In genomic region chr21:25911730-25912401, GRCh38 we compare ENCODE assay signal across 16 cellular contexts.
A peak's percentile ranks its signal among the peaks of the same experiment; 100 is the strongest.
DNase-seq lines count a peak whose midpoint lies in the region; ATAC-seq and TF ChIP-seq lines count a peak whose summit lies in the region.
"Had no signal": no experiment of that assay in that cellular context is flagged by ENCODE, and none has a peak within 500 bp of the region (broad histone marks: within the 10 kb centered on the region; RNA-seq: fewer than 3 reads in every experiment).

No MANE protein-coding gene starts in this region.

- TF ChIP-seq POLR2A in stomach (IDR thresholded peaks at IDR 0.05), result no peak

- TF ChIP-seq CTCF in WTC11 (IDR thresholded peaks at IDR 0.05), result no peak
- no peak for TF ChIP-seq CTCF in stomach (IDR thresholded peaks at IDR 0.05)

- peak overlapping the region; percentile 89 for H3K27ac Mint-ChIP-seq in WTC11

- DNase-seq in MG63, result peak; percentile 51
- no peak for DNase-seq in WTC11 (ENCODE audit: low spot score)
- DNase-seq in right cardiac atrium, result peak; percentile 31 to 74 (median 72)
- peak; percentile 77 for DNase-seq in stomach
- DNase-seq in NK-92 (lab: John Stamatoyannopoulos, UW; ENCODE audit: unreplicated experiment), result no peak
- DNase-seq: activated CD4-positive, CD25-positive, alpha-beta regulatory T cell treated with anti-CD3 and anti-CD28 coated beads, Interleukin-2, amount 50 U/mL, for 72 hours; cortex of kidney; MM.1S; NCI-H2107; stimulated activated CD4-positive, alpha-beta T cell treated with anti-CD3 and anti-CD28 coated beads, Interleukin-15, amount 100 ng/mL, for 24 hours; trophoblast cell had no signal

- CTCF ChIA-PET in WTC11 (lab: Charles Lee), result no interaction called here

- POLR2A ChIA-PET in WTC11 (lab: Charles Lee), result no interaction called here

- H3K4me3 Mint-ChIP-seq in WTC11, result no peak overlapping the region

- H3K27me3 ChIP-seq in MG63 (no peaks in the 10 kb centered on the region), right cardiac atrium (ENCODE audit: control insufficient read depth, insufficient read depth) (no peaks in the 10 kb centered on the region), stomach (no peaks in the 10 kb centered on the region)
- H3K27me3 ChIP-seq: BLaER1 treated with 17β-estradiol and CSF1 and Interleukin-3, amounts not matched to agents 10 nM and 100 nM had no signal

- H3K9me3 ChIP-seq in MG63 (no peaks in the 10 kb centered on the region), right cardiac atrium (ENCODE audit: control insufficient read depth, low read length) (no peaks in the 10 kb centered on the region), stomach (no peaks in the 10 kb centered on the region)

- TF ChIP-seq EP300 in stomach (IDR thresholded peaks at IDR 0.05), result no peak

- ATAC-seq in WTC11 (no peak), right cardiac atrium (peak; percentile 48 to 54), HG03520 (IDR thresholded peaks at IDR 0.05; ENCODE audit: unreplicated experiment) (no peak), GM21825 (IDR thresholded peaks at IDR 0.05; ENCODE audit: unreplicated experiment) (no peak)
- ATAC-seq: GM12878 had no signal

- H3K4me1 ChIP-seq in right cardiac atrium (ENCODE audit: control insufficient read depth, insufficient read depth, low read length) (peaks cover 9% of the 10 kb centered on the region), stomach (peaks cover 8 to 38% (median 25%) of the 10 kb centered on the region in 4 donors)
- H3K4me1 ChIP-seq: parathyroid adenoma had no signal

- peak overlapping the region; percentile 14; the same call in 1 of the 2 replicates for H3K4me3 ChIP-seq in MG63
- H3K4me3 ChIP-seq in right cardiac atrium (ENCODE audit: low read length), result no peak overlapping the region
- no peak overlapping the region for H3K4me3 ChIP-seq in stomach
- H3K4me3 ChIP-seq: BLaER1 treated with 17β-estradiol and CSF1 and Interleukin-3, amounts not matched to agents 10 nM and 100 nM; GM12878 had no signal

- peaks cover 39% of the 10 kb centered on the region for H3K4me1 Mint-ChIP-seq in WTC11

- intact Hi-C loops in right cardiac atrium (cut with DNase I), result no loop called here
- intact Hi-C loops in stomach (cut with DNase I; ENCODE audit: low total_unique reads), result no loop called here

- H3K36me3 ChIP-seq in MG63 (peaks cover 2% of the 10 kb centered on the region), stomach (peaks cover 0 to 9% (median 3%) of the 10 kb centered on the region in 4 donors)

- peaks cover 25% of the 10 kb centered on the region for H3K36me3 Mint-ChIP-seq in WTC11

- no peaks in the 10 kb centered on the region for H3K9me3 Mint-ChIP-seq in WTC11

- WGBS in right cardiac atrium, result 77% methylated on average over 20 of the region's 20 CpGs
- 62 to 69% (median 62%) methylated on average over 20 of the region's 20 CpGs for WGBS in stomach, 5 donors

- H3K27me3 Mint-ChIP-seq in WTC11 (ENCODE audit: low read depth), result no peaks in the 10 kb centered on the region

- H3K27ac ChIP-seq in right cardiac atrium (ENCODE audit: low read length) (no peak overlapping the region), stomach (peak overlapping the region in 1 of 5 donors; percentile 44)
- H3K27ac ChIP-seq: BLaER1 treated with 17β-estradiol and CSF1 and Interleukin-3, amounts not matched to agents 10 nM and 100 nM; parathyroid adenoma had no signal

TF ChIP-seq in WTC11, 78 proteins besides CTCF, POLR2A, EP300 and RAD21 (continues in another document):
- TF ChIP-seq ZNF423 (CRISPR knock-in tag; IDR thresholded peaks at IDR 0.05) (no peak), AFF4 (CRISPR knock-in tag; IDR thresholded peaks at IDR 0.05; ENCODE audit: borderline replicate concordance) (no peak), ZNF512 (CRISPR knock-in tag; IDR thresholded peaks at IDR 0.05; ENCODE audit: borderline replicate concordance) (no peak), TEAD4 (CRISPR knock-in tag; IDR thresholded peaks at IDR 0.05) (no peak), ZMAT4 (CRISPR knock-in tag; IDR thresholded peaks at IDR 0.05) (no peak), ZNF121 (CRISPR knock-in tag; IDR thresholded peaks at IDR 0.05) (no peak), HMGXB4 (CRISPR knock-in tag; IDR thresholded peaks at IDR 0.05) (no peak), ATF2 (CRISPR knock-in tag; IDR thresholded peaks at IDR 0.05; ENCODE audit: borderline replicate concordance, low read depth) (no peak), MLX (CRISPR knock-in tag; IDR thresholded peaks at IDR 0.05) (no peak), GRHL2 (CRISPR knock-in tag; IDR thresholded peaks at IDR 0.05; ENCODE audit: insufficient replicate concordance, severe bottlenecking) (no peak)

Comparison
In these comparisons a context has a peak if more than half of its experiments do, and no peak if none do; other contexts are left out.
1. DNase-seq: peak in MG63 (single experiment), right cardiac atrium (3 of 3) and stomach (single experiment); none in WTC11 (single experiment) and NK-92 (single experiment).
2. ATAC-seq: peak in right cardiac atrium (2 of 2); none in WTC11 (single experiment), HG03520 (single experiment) and GM21825 (single experiment).